Comparison of ENCODE assay signal across 9 cellular contexts in genomic region chr6:118843685-118844390, GRCh38. TPM values are rescaled to one million over a fixed set of nuclear protein-coding genes. Genes with fewer than 3 reads are reported as not detected.
A peak's percentile ranks its signal among the peaks of the same experiment; 100 is the strongest.
DNase-seq lines count a peak whose midpoint lies in the region; ATAC-seq and TF ChIP-seq lines count a peak whose summit lies in the region.
"Had no signal": no experiment of that assay in that cellular context is flagged by ENCODE, and none has a peak within 500 bp of the region (broad histone marks: within the 10 kb centered on the region; RNA-seq: fewer than 3 reads in every experiment).

No MANE protein-coding gene starts in this region.

- peaks cover 39% of the 10 kb centered on the region for H3K4me1 Mint-ChIP-seq in activated CD8-positive, alpha-beta T cell treated with anti-CD3 and anti-CD28 coated beads for 36 hours (ENCODE audit: low read depth)

- CTCF ChIA-PET in activated CD8-positive, alpha-beta T cell treated with anti-CD3 and anti-CD28 coated beads for 36 hours (lab: Charles Lee), result no interaction called here

- POLR2A ChIA-PET in activated CD8-positive, alpha-beta T cell treated with anti-CD3 and anti-CD28 coated beads for 36 hours (lab: Charles Lee), result interaction anchor here (1.7 kb wide), 1 partner anchor 34 kb away, joined by 3 read pairs; no protein-coding TSS in a partner anchor

- intact Hi-C loops in activated CD8-positive, alpha-beta T cell treated with anti-CD3 and anti-CD28 coated beads for 36 hours (cut with micrococcal nuclease), result loop anchor here (2.0 kb wide), 1 partner anchor 51 kb away; the partner anchor contains the start of gene ASF1A

- peaks cover 27% of the 10 kb centered on the region for H3K36me3 Mint-ChIP-seq in activated CD8-positive, alpha-beta T cell treated with anti-CD3 and anti-CD28 coated beads for 36 hours (ENCODE audit: low read depth)

- peak overlapping the region; percentile 21 for H3K4me3 Mint-ChIP-seq in activated CD8-positive, alpha-beta T cell treated with anti-CD3 and anti-CD28 coated beads for 36 hours

- peak; percentile 68 for DNase-seq in GM12864 (ENCODE audit: low read depth)
- DNase-seq in activated CD8-positive, alpha-beta T cell treated with anti-CD3 and anti-CD28 coated beads for 36 hours, result peak; percentile 53
- DNase-seq in HPDE6-E6E7 (ENCODE audit: extremely low spot score), result no peak
- no peak for DNase-seq in D341Med (ENCODE audit: low spot score)
- no peak for DNase-seq in COLO668 (lab: John Stamatoyannopoulos, UW; ENCODE audit: unreplicated experiment)
- no peak for DNase-seq in LoVo (ENCODE audit: low spot score)

- H3K9me3 Mint-ChIP-seq in activated CD8-positive, alpha-beta T cell treated with anti-CD3 and anti-CD28 coated beads for 36 hours, result peaks cover 2% of the 10 kb centered on the region

- no peak overlapping the region for H3K4me3 ChIP-seq in GM12864 (ENCODE audit: low read depth, low read length)
- H3K4me3 ChIP-seq: lung had no signal

- ATAC-seq in GM19324 (IDR thresholded peaks at IDR 0.05; ENCODE audit: low FRiP score, unreplicated experiment), result peak; percentile 86
- peak; percentile 81 for ATAC-seq in HG02943 (IDR thresholded peaks at IDR 0.05; ENCODE audit: low read depth, unreplicated experiment)
- ATAC-seq in activated CD8-positive, alpha-beta T cell treated with anti-CD3 and anti-CD28 coated beads for 36 hours, result peak; percentile 85

- peak overlapping the region; percentile 58 for H3K27ac Mint-ChIP-seq in activated CD8-positive, alpha-beta T cell treated with anti-CD3 and anti-CD28 coated beads for 36 hours

- no peak for TF ChIP-seq CTCF in GM12864 (IDR thresholded peaks at IDR 0.05; ENCODE audit: low read depth, low read length, missing control alignments)
- TF ChIP-seq CTCF in activated CD8-positive, alpha-beta T cell treated with anti-CD3 and anti-CD28 coated beads for 36 hours (IDR thresholded peaks at IDR 0.05), result no peak

- H3K27me3 Mint-ChIP-seq in activated CD8-positive, alpha-beta T cell treated with anti-CD3 and anti-CD28 coated beads for 36 hours, result no peaks in the 10 kb centered on the region

RNA-seq across cellular contexts. Expression of gene ASF1A, which starts 50.1 kb away (rescaled TPM):
- total RNA-seq in activated CD8-positive, alpha-beta T cell treated with anti-CD3 and anti-CD28 coated beads for 36 hours, result 10 to 100 TPM; 36.4 to 39.0 TPM

Comparison
In these comparisons a context has a peak if more than half of its experiments do, and no peak if none do; other contexts are left out.
1. DNase-seq: peak in GM12864 (single experiment) and activated CD8-positive, alpha-beta T cell treated with anti-CD3 and anti-CD28 coated beads for 36 hours (single experiment); none in HPDE6-E6E7 (single experiment), D341Med (single experiment), COLO668 (single experiment) and LoVo (single experiment).
2. Peak in every context shown above with its lines, with median percentiles within 50 percentile points of each other: ATAC-seq.